Comparison of ENCODE assay signal across 8 cellular contexts in the genomic region with DNA sequence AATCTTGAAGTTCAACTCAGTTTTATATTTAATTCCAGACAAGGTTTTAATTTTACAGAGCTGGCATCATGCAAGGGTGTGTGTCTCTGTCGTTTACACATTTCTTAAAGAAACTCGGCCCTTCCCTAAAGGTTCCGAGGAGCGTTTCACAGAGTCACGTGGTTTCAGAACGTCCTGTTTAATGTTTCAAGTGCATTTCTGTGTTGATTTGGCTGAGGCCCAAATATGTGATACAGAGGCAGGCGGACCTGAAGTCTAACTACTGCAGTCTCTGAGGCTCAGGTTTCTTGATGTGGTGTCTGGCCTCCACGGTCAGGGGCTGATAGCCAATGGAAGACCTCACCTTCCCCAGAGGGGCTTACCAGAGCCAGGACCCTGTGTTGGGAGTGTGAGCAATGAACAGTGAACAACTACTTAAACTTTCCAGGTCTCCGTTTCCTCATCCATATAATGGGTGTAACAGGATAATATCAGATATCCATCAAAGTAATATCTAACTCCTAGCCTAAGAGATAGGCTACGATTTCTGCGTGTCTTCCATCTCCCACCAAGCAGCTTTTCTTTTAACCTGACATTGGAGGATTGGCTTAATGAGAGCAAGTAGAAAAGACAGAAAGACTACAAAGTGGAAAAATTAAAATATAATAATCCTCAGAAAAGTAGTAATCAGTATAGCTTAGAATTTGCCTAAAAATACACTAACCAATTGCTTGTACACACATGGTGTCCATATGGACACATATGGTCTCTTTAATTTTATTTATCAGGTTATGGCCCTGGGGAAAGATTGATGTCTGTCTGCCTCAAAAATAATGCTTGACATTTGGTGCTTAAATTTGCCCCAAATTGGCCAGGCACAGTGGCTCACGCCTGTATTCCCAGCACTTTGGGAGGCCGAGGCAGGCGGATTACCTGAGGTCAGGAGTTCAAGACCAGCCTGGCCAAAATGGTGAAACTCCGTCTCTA. TPM values are rescaled to one million over a fixed set of nuclear protein-coding genes. Genes with fewer than 3 reads are reported as not detected.
DNase-seq lines count a peak whose midpoint lies in the region; ATAC-seq lines count a peak whose summit lies in the region.

No MANE protein-coding gene starts in this region.

- H3K36me3 ChIP-seq in GM23248 (ENCODE audit: low read depth) = no peaks in the 10 kb centered on the region
- no peaks in the 10 kb centered on the region for H3K36me3 ChIP-seq in naive thymus-derived CD4-positive, alpha-beta T cell (ENCODE audit: control insufficient read depth in 2 of 3, insufficient read depth in 3 of 3, low read length in 3 of 3)

- peak overlapping the region; percentile 72 for H3K4me3 ChIP-seq in GM23248
- H3K4me3 ChIP-seq in naive thymus-derived CD4-positive, alpha-beta T cell (ENCODE audit: low read length) = peak overlapping the region; percentile 81

- WGBS in GM23248 (ENCODE audit: low coverage in 1 of 2, low lambda C conversion rate in 2 of 2, missing lambda C conversion rate in 2 of 2), 2 experiments = 45 to 48% methylated on average over 15 of the region's 15 CpGs

- no peaks in the 10 kb centered on the region for H3K36me3 Mint-ChIP-seq in naive thymus-derived CD4-positive, alpha-beta T cell

- H3K4me1 ChIP-seq in GM23248 (ENCODE audit: insufficient read depth) = peaks cover 10% of the 10 kb centered on the region
- peaks cover 3 to 12% of the 10 kb centered on the region in 2 donors for H3K4me1 ChIP-seq in naive thymus-derived CD4-positive, alpha-beta T cell (ENCODE audit: control insufficient read depth in 2 of 2, insufficient read depth in 2 of 2, low read length in 2 of 2)

- H3K27ac ChIP-seq in GM23248 = no peak overlapping the region
- peak overlapping the region; percentile 69 for H3K27ac ChIP-seq in naive thymus-derived CD4-positive, alpha-beta T cell (ENCODE audit: low read depth, low read length)

- intact Hi-C loops in naive thymus-derived CD4-positive, alpha-beta T cell (cut with micrococcal nuclease) = loop anchor here (5.0 kb wide), 2 partner anchors 53 to 278 kb away; no protein-coding TSS in a partner anchor

- no peak for ATAC-seq in naive thymus-derived CD4-positive, alpha-beta T cell
- no peak for ATAC-seq in HG02623 (IDR thresholded peaks at IDR 0.05; ENCODE audit: unreplicated experiment)
- no peak for ATAC-seq in HG02885 (IDR thresholded peaks at IDR 0.05; ENCODE audit: poor library complexity, unreplicated experiment)
- no peak for ATAC-seq in GM18502 (IDR thresholded peaks at IDR 0.05; ENCODE audit: poor library complexity, unreplicated experiment)

- in situ Hi-C loops in ACHN (cut with HindIII; ENCODE audit: low pct_ligation_motif_present, low pct_unique_long_range_greater_than_20kb, low sequenced_read_pairs) (no loop called here), GM23248 (cut with MboI) (no loop called here)

- peaks cover 0 to 35% (median 0%) of the 10 kb centered on the region in 5 donors for H3K27me3 Mint-ChIP-seq in naive thymus-derived CD4-positive, alpha-beta T cell

- CTCF ChIA-PET in naive thymus-derived CD4-positive, alpha-beta T cell (lab: Charles Lee) = interaction anchor here (0.7 kb wide), 1 partner anchor 103 kb away, joined by 3 read pairs; no protein-coding TSS in a partner anchor

- no peaks in the 10 kb centered on the region for H3K9me2 ChIP-seq in GM23248 (ENCODE audit: insufficient read depth)

- no peaks in the 10 kb centered on the region for H3K27me3 ChIP-seq in GM23248 (replicated peaks; ENCODE audit: insufficient read depth)
- no peaks in the 10 kb centered on the region for H3K27me3 ChIP-seq in naive thymus-derived CD4-positive, alpha-beta T cell (ENCODE audit: control insufficient read depth in 2 of 2, insufficient read depth in 2 of 2, low read length in 2 of 2)

- H4K20me1 ChIP-seq in GM23248 (ENCODE audit: insufficient read depth) = no peaks in the 10 kb centered on the region

- H3K4me3 Mint-ChIP-seq in naive thymus-derived CD4-positive, alpha-beta T cell = peak overlapping the region; percentile 91 to 96 (median 92)

- H3K9me3 ChIP-seq in GM23248 (ENCODE audit: low read depth) = no peaks in the 10 kb centered on the region
- H3K9me3 ChIP-seq in naive thymus-derived CD4-positive, alpha-beta T cell (ENCODE audit: control insufficient read depth in 2 of 3, low read length in 3 of 3) = no peaks in the 10 kb centered on the region

- no peaks in the 10 kb centered on the region for H3K79me2 ChIP-seq in GM23248 (ENCODE audit: insufficient read depth)

- H3F3A ChIP-seq in GM23248 (ENCODE audit: insufficient read depth) = peaks cover under 1% of the 10 kb centered on the region

- peaks cover 26 to 42% (median 38%) of the 10 kb centered on the region in 7 donors for H3K4me1 Mint-ChIP-seq in naive thymus-derived CD4-positive, alpha-beta T cell

- H3K27ac Mint-ChIP-seq in naive thymus-derived CD4-positive, alpha-beta T cell = peak overlapping the region; percentile 78 to 90 (median 85)

- peak overlapping the region; percentile 86 for H3K4me2 ChIP-seq in GM23248 (ENCODE audit: unreplicated experiment)

- DNase-seq in ACHN (peak; percentile 8), GM23248 (peak; percentile 60), OCI-M1 (lab: John Stamatoyannopoulos, UW) (peak; percentile 73), dedifferentiated amniotic fluid mesenchymal stem cell (ENCODE audit: extremely low spot score) (peak; percentile 63)
- DNase-seq in naive thymus-derived CD4-positive, alpha-beta T cell = peak in 6 of 9 donors; percentile 11 to 38 (median 26)

- H2AFZ ChIP-seq in GM23248 = peak overlapping the region; percentile 74

- peak overlapping the region; percentile 72 for H3K9ac ChIP-seq in GM23248

- POLR2A ChIA-PET in naive thymus-derived CD4-positive, alpha-beta T cell (lab: Charles Lee) = no interaction called here

- H3K9me3 Mint-ChIP-seq in naive thymus-derived CD4-positive, alpha-beta T cell = no peaks in the 10 kb centered on the region

RNA-seq across cellular contexts. Expression of a gene that starts 50.0 kb away (rescaled TPM):
- 26.4 and 32.4 TPM in 2 replicates for total RNA-seq in GM23248 (2014; rRNA removed; shearing (Covaris generic))
- polyA plus RNA-seq in GM23248 (2016; fragmentation: Nextera tagmentation; extraction: Ambion mirVana) = 10.7 and 12.3 TPM in 2 replicates
- 1 to 10 TPM in 4 of 5 experiments, under 1 TPM in 1; 0.12 to 3.9 (median 2.3) TPM for total RNA-seq in naive thymus-derived CD4-positive, alpha-beta T cell
- polyA plus RNA-seq in naive thymus-derived CD4-positive, alpha-beta T cell = 1 to 10 TPM in 1 of 2 donors, under 1 TPM in 1; 0.86 to 1.7 TPM

Comparison
In these comparisons a context has a peak if more than half of its experiments do, and no peak if none do; other contexts are left out.
1. DNase-seq: peak in every context shown above with its lines; median percentile 73 in OCI-M1; 63 in dedifferentiated amniotic fluid mesenchymal stem cell; 60 in GM23248; 26 in naive thymus-derived CD4-positive, alpha-beta T cell; 8 in ACHN.